In genomic region chr1:4020411-4020810, GRCh38 we compare ENCODE assay signal across 27 cellular contexts.
"Had no signal": no experiment of that assay in that cellular context is flagged by ENCODE, and none has a peak within 500 bp of the region (broad histone marks: within the 10 kb centered on the region; RNA-seq: fewer than 3 reads in every experiment).

No MANE protein-coding gene starts in this region.

- H3K4me3 ChIP-seq: cardiac muscle cell had no signal

- H3K27ac ChIP-seq: brain microvascular endothelial cell, cardiac muscle cell had no signal

- DNase-seq: activated B cell treated with CpG ODN at 0.5 μM for 24 hours; activated CD4-positive, alpha-beta T cell treated with anti-CD3 and anti-CD28 coated beads for 1 hour; activated CD4-positive, alpha-beta T cell treated with anti-CD3 and anti-CD28 coated beads, Interleukin-2, amount 10 ng/mL, durations not matched to agents 24 days and 14 days; activated CD4-positive, alpha-beta T cell treated with anti-CD3 and anti-CD28 coated beads, Interleukin-2, amount 50 U/mL, for 48 hours; activated gamma-delta T cell treated with Interleukin-2 at 50 U/mL for 16 hours; activated naive CD4-positive, alpha-beta T cell treated with anti-CD3 and anti-CD28 coated beads, Interleukin-2, amount 10 ng/mL, durations not matched to agents 7 days and 5 days; activated naive CD8-positive, alpha-beta T cell treated with anti-CD3 and anti-CD28 coated beads for 36 hours; activated T-cell treated with anti-CD3 and anti-CD28 coated beads for 4 hours; activated T-cell treated with anti-CD3 and anti-CD28 coated beads, Interleukin-2, amount 50 U/mL, for 48 hours; brain microvascular endothelial cell; Kasumi-1; KBM-7; NCI-H1105 treated with DMSO at 0.1 percent for 48 hours; NCI-H1436 treated with DMSO at 0.1 percent for 48 hours; NCI-H187; NCI-H2081; NCI-H2227 treated with DMSO at 0.1 percent for 48 hours; NCI-H446 treated with DMSO at 0.1 percent for 48 hours; NCI-H526; NCI-H82; SIG-M5; T-cell; T-helper 2 cell; T1000 had no signal

- H3K36me3 ChIP-seq: brain microvascular endothelial cell, cardiac muscle cell had no signal

- FAIRE-seq: TTC549 had no signal

- H3K27me3 ChIP-seq: brain microvascular endothelial cell, cardiac muscle cell had no signal

- ATAC-seq: activated T-helper 17 cell treated with anti-CD3 and anti-CD28 coated beads, Interleukin-2, amount 50 U/mL, for 72 hours; T-cell had no signal
